In genomic region chr1:44822981-44823451, GRCh38 we compare ENCODE assay signal across 20 cellular contexts. TPM values are rescaled to one million over a fixed set of nuclear protein-coding genes. Genes with fewer than 3 reads are reported as not detected.
DNase-seq lines count a peak whose midpoint lies in the region; ATAC-seq and TF ChIP-seq lines count a peak whose summit lies in the region.
"Had no signal": no experiment of that assay in that cellular context is flagged by ENCODE, and none has a peak within 500 bp of the region (broad histone marks: within the 10 kb centered on the region; RNA-seq: fewer than 3 reads in every experiment).

No MANE protein-coding gene starts in this region.

- in situ Hi-C loops in transverse colon (cut with MboI; ENCODE audit: low pct_ligation_motif_present in 1 of 4, low pct_unique_long_range_greater_than_20kb in 1 of 4, low sequenced_read_pairs in 3 of 4): no loop called here

- H3K36me3 ChIP-seq in endodermal cell (ENCODE audit: control insufficient read depth, insufficient read depth, low read length) (no peaks in the 10 kb centered on the region), transverse colon (no peaks in the 10 kb centered on the region)
- H3K36me3 ChIP-seq: SJCRH30 had no signal

- ATAC-seq in left cardiac atrium (no peak), omental fat pad (ENCODE audit: low FRiP score) (peak; percentile 10), HG02798 (IDR thresholded peaks at IDR 0.05; ENCODE audit: poor library complexity, unreplicated experiment) (no peak), GM18858 (IDR thresholded peaks at IDR 0.05; ENCODE audit: unreplicated experiment) (no peak)
- ATAC-seq in activated CD4-positive, CD25-positive, alpha-beta regulatory T cell treated with anti-CD3 and anti-CD28 coated beads, Interleukin-2, amount 50 U/mL, for 24 hours: no peak

- DNase-seq in left cardiac atrium (peak; percentile 36), cardiac septum (ENCODE audit: low spot score) (no peak), endodermal cell (peak; percentile 43), omental fat pad (ENCODE audit: low spot score) (no peak), transverse colon (peak; percentile 13)
- DNase-seq: AML-193, COR-L47, NCI-H1417, NCI-H187 treated with DMSO at 0.1 percent for 48 hours, NCI-H446, NCI-H69, OCI-M1, SJCRH30 had no signal

- H3K27me3 ChIP-seq in endodermal cell (ENCODE audit: control insufficient read depth, insufficient read depth, low read length, poor library complexity, severe bottlenecking): no peaks in the 10 kb centered on the region
- H3K27me3 ChIP-seq in transverse colon: no peaks in the 10 kb centered on the region
- H3K27me3 ChIP-seq: SJCRH30 had no signal

- H3K4me3 ChIP-seq in endodermal cell (ENCODE audit: low read length) (no peak overlapping the region), transverse colon (no peak overlapping the region)
- H3K4me3 ChIP-seq: SJCRH30 had no signal

- H3K4me1 Mint-ChIP-seq in endodermal cell: peaks cover 17% of the 10 kb centered on the region

- TF ChIP-seq POLR2A in transverse colon (IDR thresholded peaks at IDR 0.05): no peak

- H3K36me3 Mint-ChIP-seq in endodermal cell (ENCODE audit: low read depth): no peaks in the 10 kb centered on the region
- H3K36me3 Mint-ChIP-seq: IgD-negative memory B cell had no signal

- H3K27ac Mint-ChIP-seq in endodermal cell: no peak overlapping the region

- TF ChIP-seq CTCF in endodermal cell (conservative IDR thresholded peaks at IDR 0.05) (no peak), omental fat pad (IDR thresholded peaks at IDR 0.05) (no peak), transverse colon (IDR thresholded peaks at IDR 0.05) (no peak)

- H3K27ac ChIP-seq in endodermal cell (ENCODE audit: low read depth, low read length) (no peak overlapping the region), transverse colon (no peak overlapping the region)
- H3K27ac ChIP-seq: HL-60, SJCRH30 had no signal

- no peak overlapping the region for H3K4me3 Mint-ChIP-seq in endodermal cell
- H3K4me3 Mint-ChIP-seq: IgD-negative memory B cell had no signal

- no peak overlapping the region for H3K9ac ChIP-seq in endodermal cell (ENCODE audit: extremely low read depth, low read length, poor library complexity, severe bottlenecking)

- H3K9me3 Mint-ChIP-seq in endodermal cell: no peaks in the 10 kb centered on the region
- H3K9me3 Mint-ChIP-seq: IgD-negative memory B cell had no signal

- 93 to 100% methylated on average over 6 to 15 of the region's 15 CpGs for WGBS in endodermal cell (ENCODE audit: insufficient coverage in 1 of 2, insufficient read length in 1 of 2), 2 experiments
- WGBS in transverse colon (ENCODE audit: low coverage in 1 of 2), 2 donors: 80% methylated on average over 15 of the region's 15 CpGs; no CpG with 5 or more reads in 1 of the 2 donors

- TF ChIP-seq EP300 in transverse colon (IDR thresholded peaks at IDR 0.05; ENCODE audit: low read depth): no peak

- H3K4me1 ChIP-seq in endodermal cell (ENCODE audit: control insufficient read depth, insufficient read depth, low read length) (no peaks in the 10 kb centered on the region), transverse colon (peaks cover 3 to 23% (median 12%) of the 10 kb centered on the region in 4 donors)
- H3K4me1 ChIP-seq: SJCRH30 had no signal

- H3K9me3 ChIP-seq in endodermal cell (ENCODE audit: control insufficient read depth, low read length): no peaks in the 10 kb centered on the region
- H3K9me3 ChIP-seq in transverse colon: no peaks in the 10 kb centered on the region
- H3K9me3 ChIP-seq: SJCRH30 had no signal

- peaks cover 2% of the 10 kb centered on the region for H3K27me3 Mint-ChIP-seq in endodermal cell (ENCODE audit: insufficient read depth)
- H3K27me3 Mint-ChIP-seq: IgD-negative memory B cell had no signal

- intact Hi-C loops in left cardiac atrium (cut with DNase I): no loop called here
- intact Hi-C loops in cardiac septum (cut with DNase I): no loop called here
- intact Hi-C loops in transverse colon (cut with DNase I; ENCODE audit: low total_unique reads): no loop called here

RNA-seq across cellular contexts. Expression of gene BTBD19, which starts 14.7 kb away (rescaled TPM):
- 1 to 10 TPM; 4.0 to 8.6 TPM for total RNA-seq in left cardiac atrium
- total RNA-seq in cardiac septum: 4.4 TPM
- 1 to 10 TPM; 7.4 to 7.9 TPM for total RNA-seq in endodermal cell
- 3.2 TPM for polyA plus RNA-seq in endodermal cell (2013, experiment 1 of 2)
- polyA plus RNA-seq in endodermal cell (2013, experiment 2 of 2): 3.9 TPM
- total RNA-seq in omental fat pad: 10 to 100 TPM in 2 of 4 donors, 1 to 10 TPM in 2; 7.5 to 29.8 (median 12.2) TPM
- total RNA-seq in transverse colon: 10 to 100 TPM in 1 of 4 donors, 1 to 10 TPM in 3; 1.5 to 22.1 (median 3.7) TPM
- polyA plus RNA-seq: IgD-negative memory B cell had no signal

RNA-seq across cellular contexts. Expression of gene DYNLT4, which starts 15.9 kb away (rescaled TPM):
- total RNA-seq in left cardiac atrium (under 1 TPM; 0.71 to 0.79 TPM), cardiac septum (not detected), endodermal cell (under 1 TPM in 1 of 2 donors, not detected in 1; 0.64 TPM), omental fat pad (1 to 10 TPM in 1 of 4 donors, under 1 TPM in 1, not detected in 2; 0.65 to 6.3 TPM), transverse colon (1 to 10 TPM in 1 of 4 donors, not detected in 3; 1.4 TPM)
- not detected for polyA plus RNA-seq in endodermal cell (2013, experiment 1 of 2)
- not detected for polyA plus RNA-seq in endodermal cell (2013, experiment 2 of 2)
- total RNA-seq: SJCRH30 had no signal
- polyA plus RNA-seq: IgD-negative memory B cell had no signal

RNA-seq across cellular contexts. Expression of gene PTCH2, which starts 20.0 kb away (rescaled TPM):
- total RNA-seq in left cardiac atrium (under 1 TPM; 0.58 to 0.59 TPM), cardiac septum (0.35 TPM), endodermal cell (1 to 10 TPM; 1.5 to 1.6 TPM), omental fat pad (under 1 TPM; 0.09 to 0.63 (median 0.43) TPM), transverse colon (1 to 10 TPM in 1 of 4 donors, under 1 TPM in 2, not detected in 1; 0.14 to 1.2 (median 0.64) TPM)
- 5.8 TPM for polyA plus RNA-seq in endodermal cell (2013, experiment 1 of 2)
- polyA plus RNA-seq in endodermal cell (2013, experiment 2 of 2): 9.9 TPM

RNA-seq across cellular contexts. Expression of gene PLK3, which starts 22.8 kb away (rescaled TPM):
- total RNA-seq in left cardiac atrium (10 to 100 TPM in 1 of 2 donors, 1 to 10 TPM in 1; 7.6 to 16.1 TPM), cardiac septum (8.4 TPM), endodermal cell (1 to 10 TPM; 3.3 to 9.0 TPM), omental fat pad (100 to 1,000 TPM in 1 of 4 donors, 10 to 100 TPM in 3; 27.6 to 156 (median 73.9) TPM), transverse colon (10 to 100 TPM; 12.4 to 87.2 (median 16.3) TPM)
- 27.1 TPM for polyA plus RNA-seq in endodermal cell (2013, experiment 1 of 2)
- 21.7 TPM for polyA plus RNA-seq in endodermal cell (2013, experiment 2 of 2)

RNA-seq across cellular contexts. Expression of gene BEST4, which starts 35.0 kb away (rescaled TPM):
- total RNA-seq in left cardiac atrium: under 1 TPM; 0.12 to 0.31 TPM
- total RNA-seq in cardiac septum: 0.11 TPM
- total RNA-seq in endodermal cell: 1 to 10 TPM; 1.6 to 2.3 TPM
- 0.89 TPM for polyA plus RNA-seq in endodermal cell (2013, experiment 1 of 2)
- 0.99 TPM for polyA plus RNA-seq in endodermal cell (2013, experiment 2 of 2)
- total RNA-seq in omental fat pad: under 1 TPM in 1 of 4 donors, not detected in 3; 0.24 TPM
- total RNA-seq in transverse colon: 100 to 1,000 TPM in 2 of 4 donors, 10 to 100 TPM in 2; 48.8 to 208 (median 92.3) TPM
- total RNA-seq: A673, RPMI7951, SJCRH30 had no signal

Comparison
In these comparisons a context has a peak if more than half of its experiments do, and no peak if none do; other contexts are left out.
1. DNase-seq: peak in left cardiac atrium (single experiment), endodermal cell (single experiment) and transverse colon (single experiment); none in cardiac septum (single experiment) and omental fat pad (single experiment).